Comparison of ENCODE assay signal across 9 cellular contexts in the genomic region with DNA sequence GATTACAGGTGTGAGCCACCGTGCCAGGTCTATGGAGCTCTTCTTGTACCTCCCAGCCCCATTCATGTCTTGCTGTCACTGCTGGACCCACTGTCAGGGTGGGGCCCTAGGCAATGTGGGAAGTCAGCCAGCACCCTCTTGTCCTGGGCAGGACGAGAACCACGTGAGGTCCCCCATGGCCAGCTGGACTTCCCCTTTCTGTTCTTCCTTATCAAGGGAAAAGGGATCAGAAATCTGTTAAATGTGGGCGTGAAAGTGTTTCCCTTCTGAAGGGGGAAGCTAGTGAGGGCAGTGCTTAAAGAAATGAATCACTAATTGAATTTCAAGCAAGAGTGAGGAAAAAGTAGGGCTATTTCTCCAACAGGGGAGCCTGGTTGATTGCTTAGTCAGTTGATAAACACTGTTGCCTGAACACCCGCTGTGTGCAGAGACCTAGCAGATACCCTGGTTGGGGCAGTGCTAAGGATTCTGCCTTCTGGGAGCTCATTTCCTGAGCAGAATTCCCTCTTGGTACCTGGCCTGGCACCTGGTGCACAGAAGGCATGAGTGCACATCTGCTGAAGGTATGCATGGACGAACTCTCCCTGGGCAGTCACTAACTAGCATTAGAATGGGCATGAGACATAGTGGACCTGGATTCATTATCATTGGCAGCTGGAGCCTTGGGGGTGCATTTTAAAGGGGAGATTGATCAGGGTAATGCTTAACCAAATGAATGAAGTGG. TPM values are rescaled to one million over a fixed set of nuclear protein-coding genes. Genes with fewer than 3 reads are reported as not detected.
DNase-seq lines count a peak whose midpoint lies in the region; TF ChIP-seq lines count a peak whose summit lies in the region.
"Had no signal": no experiment of that assay in that cellular context is flagged by ENCODE, and none has a peak within 500 bp of the region (broad histone marks: within the 10 kb centered on the region; RNA-seq: fewer than 3 reads in every experiment).

No MANE protein-coding gene starts in this region.

- BruUV-seq in A673 (replicated peaks; lab: Mats Ljungman, UMichigan), result no TSS peak
- BruUV-seq in MCF 10A (replicated peaks; lab: Mats Ljungman, UMichigan), result no TSS peak

- H3F3A ChIP-seq in OCI-LY1 (ENCODE audit: insufficient read depth, low read length), result no peaks in the 10 kb centered on the region

- H3K9me2 ChIP-seq in OCI-LY1 (ENCODE audit: low read depth, low read length), result no peaks in the 10 kb centered on the region

- H3K4me3 ChIP-seq in OCI-LY1 (ENCODE audit: low read depth, low read length, poor library complexity, severe bottlenecking), result no peak overlapping the region
- no peak overlapping the region for H3K4me3 ChIP-seq in A673 (ENCODE audit: low read depth, low read length, poor library complexity, severe bottlenecking)

- no peaks in the 10 kb centered on the region for H3K9me3 ChIP-seq in OCI-LY1 (ENCODE audit: low read length)
- no peaks in the 10 kb centered on the region for H3K9me3 ChIP-seq in A673 (ENCODE audit: low read depth, low read length, poor library complexity, severe bottlenecking)

- CTCF ChIA-PET in A673 (lab: Charles Lee), result interaction anchor here (0.7 kb wide), 1 partner anchor 335 kb away, joined by 3 read pairs; no protein-coding TSS in a partner anchor
- CTCF ChIA-PET in MCF 10A (lab: Yijun Ruan, JAX), result interaction anchor here (0.7 to 1.1 kb wide), 2 partner anchors 16 to 77 kb away, joined by 4 read pairs; no protein-coding TSS in a partner anchor

- H3K4me2 ChIP-seq in OCI-LY1 (ENCODE audit: low read length), result no peak overlapping the region

- H3K36me3 Mint-ChIP-seq in MCF 10A (ENCODE audit: insufficient read depth, unreplicated experiment), result no peaks in the 10 kb centered on the region

- H3K79me2 ChIP-seq in OCI-LY1 (ENCODE audit: insufficient read depth, low read length), result peaks cover 5% of the 10 kb centered on the region; the same call in 1 of the 2 replicates

- POLR2A ChIA-PET in A673 (lab: Charles Lee; ENCODE audit: low non-redundant PET), result no interaction called here
- POLR2A ChIA-PET in MCF 10A (lab: Yijun Ruan, JAX), result no interaction called here

- no peaks in the 10 kb centered on the region for H3K27me3 Mint-ChIP-seq in MCF 10A (ENCODE audit: insufficient read depth, unreplicated experiment)

- H3K4me1 Mint-ChIP-seq in MCF 10A (ENCODE audit: insufficient read depth, unreplicated experiment), result no peaks in the 10 kb centered on the region

- no peaks in the 10 kb centered on the region for H3K27me3 ChIP-seq in OCI-LY1 (ENCODE audit: insufficient read depth, low read length)
- H3K27me3 ChIP-seq in A673 (replicated peaks; ENCODE audit: insufficient read depth, low read depth, low read length, poor library complexity), result no peaks in the 10 kb centered on the region

- H3K4me1 ChIP-seq in OCI-LY1 (ENCODE audit: insufficient read depth, low read length, severe bottlenecking) (peaks cover 55% of the 10 kb centered on the region), A673 (ENCODE audit: insufficient read depth, low read length, poor library complexity, severe bottlenecking) (no peaks in the 10 kb centered on the region)

- peak; percentile 90 for DNase-seq in GF-D8 (lab: John Stamatoyannopoulos, UW)
- DNase-seq in globus pallidus (ENCODE audit: low spot score), result peak; percentile 68
- DNase-seq in putamen (ENCODE audit: low spot score), result peak; percentile 56
- no peak for DNase-seq in D341Med (ENCODE audit: low spot score)
- DNase-seq in A673 (ENCODE audit: low spot score), result no peak
- no peak for DNase-seq in MCF 10A (ENCODE audit: unreplicated experiment)
- no peak for DNase-seq in DMS79 (lab: John Stamatoyannopoulos, UW)
- DNase-seq: NCI-H2081 had no signal

- H3K9ac ChIP-seq in OCI-LY1 (ENCODE audit: low read length), result no peak overlapping the region

- H3K36me3 ChIP-seq in OCI-LY1 (ENCODE audit: insufficient read depth, low read length) (peaks cover 4% of the 10 kb centered on the region; the same call in 1 of the 2 replicates), A673 (ENCODE audit: insufficient read depth, low read length, poor library complexity, severe bottlenecking) (no peaks in the 10 kb centered on the region)

- H3K27ac ChIP-seq in OCI-LY1 (ENCODE audit: low read depth, low read length, poor library complexity, severe bottlenecking), result peak overlapping the region; percentile 27
- no peak overlapping the region for H3K27ac ChIP-seq in A673 (ENCODE audit: low read depth, low read length, poor library complexity, severe bottlenecking)

- H2AFZ ChIP-seq in OCI-LY1 (ENCODE audit: low read length), result no peak overlapping the region

- no peak overlapping the region for H3K4me3 Mint-ChIP-seq in MCF 10A (ENCODE audit: unreplicated experiment)

- no peaks in the 10 kb centered on the region for H3K9me3 Mint-ChIP-seq in MCF 10A (ENCODE audit: unreplicated experiment)

- TF ChIP-seq CTCF in OCI-LY1 (IDR thresholded peaks at IDR 0.05; ENCODE audit: low read length) (no peak), A673 (conservative IDR thresholded peaks at IDR 0.05; ENCODE audit: low read depth, low read length) (no peak), MCF 10A (IDR thresholded peaks at IDR 0.05; ENCODE audit: unreplicated experiment) (no peak)

- intact Hi-C loops in A673 (cut with micrococcal nuclease; ENCODE audit: unreplicated experiment) (no loop called here), MCF 10A (cut with micrococcal nuclease) (no loop called here)

- H3K27ac Mint-ChIP-seq in MCF 10A (ENCODE audit: low read depth, unreplicated experiment), result no peak overlapping the region

- no peaks in the 10 kb centered on the region for H4K20me1 ChIP-seq in OCI-LY1 (ENCODE audit: insufficient read depth, low read length)

RNA-seq across cellular contexts. Expression of a gene that starts 13.0 kb away (rescaled TPM):
- 5.4 and 5.5 TPM in 2 replicates for total RNA-seq in A673 (2021)
- total RNA-seq in MCF 10A (2022), result 32.9 and 61.5 TPM in 2 replicates

Comparison
In these comparisons a context has a peak if more than half of its experiments do, and no peak if none do; other contexts are left out.
1. DNase-seq: peak in GF-D8 (single experiment), globus pallidus (single experiment) and putamen (single experiment); none in D341Med (single experiment), A673 (single experiment), MCF 10A (single experiment) and DMS79 (single experiment).